Comparison of ENCODE assay signal across 17 cellular contexts in the genomic region with DNA sequence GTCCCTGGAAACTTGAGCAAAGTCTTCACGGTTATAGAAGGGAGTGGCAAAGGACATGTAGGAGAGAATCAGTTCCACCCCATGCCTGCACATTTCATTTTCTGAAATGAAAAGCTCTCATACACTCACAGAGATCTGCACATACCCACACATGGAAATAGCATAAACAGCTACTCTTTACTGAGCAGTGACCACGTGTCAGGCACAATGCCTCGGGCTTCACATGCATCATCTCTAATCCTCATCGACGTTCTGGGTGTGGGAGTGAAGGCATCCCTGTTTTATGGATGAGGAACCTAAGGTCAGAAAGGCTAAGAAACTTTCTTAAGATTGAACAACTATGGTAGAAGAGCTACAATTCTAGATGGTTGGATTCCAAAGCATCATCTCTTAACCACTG.
"Had no signal": no experiment of that assay in that cellular context is flagged by ENCODE, and none has a peak within 500 bp of the region (broad histone marks: within the 10 kb centered on the region; RNA-seq: fewer than 3 reads in every experiment).

No MANE protein-coding gene starts in this region.

- H3K27me3 ChIP-seq: brain microvascular endothelial cell, stomach had no signal

- ATAC-seq: left lung, T-helper 17 cell had no signal

- H3K27ac ChIP-seq: brain microvascular endothelial cell, left lung, sigmoid colon, thoracic aorta had no signal

- H3K4me3 ChIP-seq: esophagus squamous epithelium, left lung, sigmoid colon, stomach, thoracic aorta had no signal

- H3K9me3 ChIP-seq: esophagus squamous epithelium, left lung, sigmoid colon, stomach, thoracic aorta had no signal

- DNase-seq: activated CD4-positive, alpha-beta T cell treated with anti-CD3 and anti-CD28 coated beads, Interleukin-2, amount 50 U/mL, for 4 hours; activated CD4-positive, CD25-positive, alpha-beta regulatory T cell; activated gamma-delta T cell; activated naive CD8-positive, alpha-beta T cell treated with anti-CD3 and anti-CD28 coated beads for 36 hours; activated T-cell treated with anti-CD3 and anti-CD28 coated beads, Interleukin-2, amount 50 U/mL, for 48 hours; brain microvascular endothelial cell; endodermal cell; esophagus squamous epithelium; foreskin fibroblast; left lung; sigmoid colon; stimulated activated CD8-positive, alpha-beta memory T cell treated with anti-CD3 and anti-CD28 coated beads, Interleukin-4, amount 100 ng/mL, for 48 hours; stomach; T-helper 17 cell had no signal

- H3K36me3 ChIP-seq: brain microvascular endothelial cell, esophagus squamous epithelium, left lung, sigmoid colon, stomach, thoracic aorta had no signal

- FAIRE-seq: islet of Langerhans, TTC549 had no signal
